8 cellular contexts compared by ENCODE assay signal in genomic region chr6:33410711-33411631, GRCh38. TPM values are rescaled to one million over a fixed set of nuclear protein-coding genes. Genes with fewer than 3 reads are reported as not detected.
DNase-seq lines count a peak whose midpoint lies in the region; ATAC-seq and TF ChIP-seq lines count a peak whose summit lies in the region.

Gene PHF1 (plus strand): TSS chr6:33411014. CDS start chr6:33412264, 1,250 bp downstream.

- peak within 1 kb of the TSS; percentile 99 for H3K27ac ChIP-seq in CD4-positive, alpha-beta T cell (ENCODE audit: low read depth, low read length)
- H3K27ac ChIP-seq in OCI-LY3 (ENCODE audit: low read length) (peak within 1 kb of the TSS; percentile 78), rectal smooth muscle tissue (ENCODE audit: low read depth, low read length) (peak within 1 kb of the TSS; percentile 95)

- peaks cover 4% of the 10 kb centered on the region; the same call in 1 of the 2 replicates for H3K79me2 ChIP-seq in OCI-LY3 (ENCODE audit: low read length)

- peak within 1 kb of the TSS; percentile 98 for H3K27ac Mint-ChIP-seq in CD4-positive, alpha-beta T cell

- H3K9ac ChIP-seq in OCI-LY3 (ENCODE audit: low read length): peak within 1 kb of the TSS; percentile 84
- H3K9ac ChIP-seq in rectal smooth muscle tissue (ENCODE audit: low read length): peak within 1 kb of the TSS; percentile 68

- H3K27me3 ChIP-seq in CD4-positive, alpha-beta T cell (ENCODE audit: control insufficient read depth, insufficient read depth, low read length): no peaks in the 10 kb centered on the region
- H3K27me3 ChIP-seq in OCI-LY3 (ENCODE audit: low read depth, low read length): no peaks in the 10 kb centered on the region
- no peaks in the 10 kb centered on the region for H3K27me3 ChIP-seq in rectal smooth muscle tissue (ENCODE audit: control insufficient read depth, insufficient read depth, low read length)

- peaks cover 22% of the 10 kb centered on the region for H3K4me1 ChIP-seq in OCI-LY3 (ENCODE audit: low read length)
- peaks cover 3% of the 10 kb centered on the region for H3K4me1 ChIP-seq in rectal smooth muscle tissue (ENCODE audit: control insufficient read depth, insufficient read depth, low read length)

- no peak for TF ChIP-seq CTCF in CD4-positive, alpha-beta T cell (IDR thresholded peaks at IDR 0.05)
- no peak for TF ChIP-seq CTCF in OCI-LY3 (IDR thresholded peaks at IDR 0.05; ENCODE audit: low read depth, low read length)

- peak; percentile 57 for ATAC-seq in CD4-positive, alpha-beta T cell (ENCODE audit: poor library complexity)
- ATAC-seq in GM18867 (IDR thresholded peaks at IDR 0.05; ENCODE audit: unreplicated experiment): peak; percentile 26
- peak; percentile 28 for ATAC-seq in HG03066 (IDR thresholded peaks at IDR 0.05; ENCODE audit: low read depth, unreplicated experiment)
- ATAC-seq in left ventricle myocardium superior: peak; percentile 77

- CTCF ChIA-PET in CD4-positive, alpha-beta T cell (lab: Charles Lee): interaction anchor here (1.5 to 2.7 kb wide), 3 partner anchors 15 to 66 kb away, joined by 4 to 10 read pairs (median 6); no protein-coding TSS in a partner anchor

- H4K20me1 ChIP-seq in OCI-LY3 (ENCODE audit: insufficient read depth, low read length): no peaks in the 10 kb centered on the region

- intact Hi-C loops in CD4-positive, alpha-beta T cell (cut with DNase I, micrococcal nuclease): loop anchor here (1.0 to 5.0 kb wide), 6 partner anchors 7 to 209 kb away; partner anchors contain the start of genes CUTA (in 1 of the 2), HSD17B8 (in 1 of the 2), KIFC1 (in 1 of the 2) and RXRB (in 1 of the 2)
- intact Hi-C loops in left ventricle myocardium superior (cut with micrococcal nuclease): no loop called here

- peaks cover 59% of the 10 kb centered on the region for H3K4me1 Mint-ChIP-seq in CD4-positive, alpha-beta T cell (ENCODE audit: low read depth)

- no peaks in the 10 kb centered on the region for H3K27me3 Mint-ChIP-seq in CD4-positive, alpha-beta T cell

- peaks cover 32% of the 10 kb centered on the region for H3K36me3 ChIP-seq in OCI-LY3 (replicated peaks; ENCODE audit: low read depth, low read length)
- peaks cover 22% of the 10 kb centered on the region for H3K36me3 ChIP-seq in rectal smooth muscle tissue (ENCODE audit: control insufficient read depth, insufficient read depth, low read length)

- no peak within 1 kb of the TSS; the same call in 1 of the 2 replicates for H2AFZ ChIP-seq in OCI-LY3 (ENCODE audit: low read depth, low read length)

- POLR2A ChIA-PET in CD4-positive, alpha-beta T cell (lab: Charles Lee): interaction anchor here (0.5 to 2.8 kb wide), 18 partner anchors 8 to 439 kb away, joined by 3 to 19 read pairs (median 4); partner anchors contain the start of genes B3GALT4, BAK1, CUTA and RPS18

- no peaks in the 10 kb centered on the region for H3K9me3 ChIP-seq in CD4-positive, alpha-beta T cell (ENCODE audit: control insufficient read depth, low read length)
- H3K9me3 ChIP-seq in OCI-LY3 (ENCODE audit: insufficient read depth, low read length): no peaks in the 10 kb centered on the region

- peaks cover 52% of the 10 kb centered on the region for H3K36me3 Mint-ChIP-seq in CD4-positive, alpha-beta T cell (ENCODE audit: low read depth)

- H3K4me3 ChIP-seq in OCI-LY3 (ENCODE audit: low read length) (peak within 1 kb of the TSS; percentile 92), rectal smooth muscle tissue (ENCODE audit: low read length) (peak within 1 kb of the TSS; percentile 80)

- no peaks in the 10 kb centered on the region for H3K9me3 Mint-ChIP-seq in CD4-positive, alpha-beta T cell

- peak within 1 kb of the TSS; percentile 88 for H3K4me2 ChIP-seq in OCI-LY3 (ENCODE audit: low read length)

- peak in 7 of 10 experiments; percentile 66 to 79 (median 74) for DNase-seq in CD4-positive, alpha-beta T cell
- peak; percentile 86 for DNase-seq in amniotic stem cell (lab: John Stamatoyannopoulos, UW)
- no peak for DNase-seq in left ventricle myocardium superior
- no peak for DNase-seq in NCI-H748 (lab: John Stamatoyannopoulos, UW; ENCODE audit: unreplicated experiment)

- H3K4me3 Mint-ChIP-seq in CD4-positive, alpha-beta T cell: peak within 1 kb of the TSS; percentile 95

RNA-seq across cellular contexts. Expression of gene PHF1, which starts in this region (rescaled TPM):
- 100 to 1,000 TPM; 545 to 557 TPM for total RNA-seq in CD4-positive, alpha-beta T cell
- 51.9 TPM for total RNA-seq in left ventricle myocardium superior

Comparison
In these comparisons a context has a peak if more than half of its experiments do, and no peak if none do; other contexts are left out.
1. RNA of gene PHF1 (total RNA-seq): 545 to 557 TPM in CD4-positive, alpha-beta T cell; 51.9 TPM in left ventricle myocardium superior (single experiment); every median in the first group is over 10 times any median in the second.
2. ATAC-seq: peak in every context shown above with its lines; median percentile 77 in left ventricle myocardium superior; 57 in CD4-positive, alpha-beta T cell; 28 in HG03066; 26 in GM18867.
3. DNase-seq: peak in CD4-positive, alpha-beta T cell (7 of 10) and amniotic stem cell (single experiment); none in left ventricle myocardium superior (single experiment) and NCI-H748 (single experiment).
4. Peak in every context shown above with its lines, with median percentiles within 50 percentile points of each other: H3K27ac ChIP-seq.